Comparison of ENCODE assay signal across 8 cellular contexts in genomic region chr20:17969884-17970409, GRCh38. TPM values are rescaled to one million over a fixed set of nuclear protein-coding genes. Genes with fewer than 3 reads are reported as not detected.
DNase-seq lines count a peak whose midpoint lies in the region; ATAC-seq and TF ChIP-seq lines count a peak whose summit lies in the region.

No MANE protein-coding gene starts in this region.

- TF ChIP-seq EP300 in tibial nerve (IDR thresholded peaks at IDR 0.05), result peak in 1 of 2 donors; percentile 30

- H3K27me3 Mint-ChIP-seq in Calu3 (ENCODE audit: unreplicated experiment) (no peaks in the 10 kb centered on the region), T-helper 17 cell (no peaks in the 10 kb centered on the region)

- no peak for ATAC-seq in HCT116
- ATAC-seq in T-helper 17 cell, result no peak

- RAD21 ChIA-PET in HCT116 (lab: Charles Lee; ENCODE audit: low non-redundant PET in 1 of 2, low total read pairs in 2 of 2, uncharacterized antibody in 2 of 2, unreplicated experiment in 2 of 2), result no interaction called here

- no peak overlapping the region for H2BK15ac ChIP-seq in mesendoderm (replicated peaks; ENCODE audit: low read depth)

- no peak overlapping the region for H2BK120ac ChIP-seq in mesendoderm (ENCODE audit: low read depth, low read length)

- TF ChIP-seq CTCF in Calu3 (IDR thresholded peaks at IDR 0.05; ENCODE audit: unreplicated experiment) (no peak), HCT116 (IDR thresholded peaks at IDR 0.05 in 2 of 3, conservative IDR thresholded peaks at IDR 0.05 in 1 of 3; ENCODE audit: borderline replicate concordance in 1 of 3, insufficient read depth in 1 of 3, low read depth in 2 of 3, low read length in 2 of 3) (no peak), tibial nerve (IDR thresholded peaks at IDR 0.05) (no peak)

- DNase-seq in Calu3 (no peak), HCT116 (ENCODE audit: low read depth, low spot score) (no peak), T-helper 17 cell (no peak), mesendoderm (peak; percentile 81), tibial nerve (ENCODE audit: low spot score in 2 of 2) (peak in 1 of 2 donors; percentile 29), retina (no peak), NCI-H2196 (lab: John Stamatoyannopoulos, UW; ENCODE audit: unreplicated experiment) (no peak)

- peak overlapping the region; percentile 75 to 86 for H3K4me3 ChIP-seq in HCT116 (replicated peaks in 1 of 2; ENCODE audit: low read depth in 1 of 2, low read length in 2 of 2)
- H3K4me3 ChIP-seq in ectodermal cell (ENCODE audit: insufficient read depth, low read depth, low read length), result peak overlapping the region; percentile 98
- H3K4me3 ChIP-seq in mesendoderm (ENCODE audit: low read length), result peak overlapping the region; percentile 68
- H3K4me3 ChIP-seq in tibial nerve, result peak overlapping the region; percentile 66 to 94 (median 86)

- H3K27ac Mint-ChIP-seq in Calu3 (ENCODE audit: unreplicated experiment), result peak overlapping the region; percentile 84
- peak overlapping the region; percentile 97 for H3K27ac Mint-ChIP-seq in T-helper 17 cell

- H4K5ac ChIP-seq in mesendoderm (ENCODE audit: low read length), result no peak overlapping the region

- POLR2A ChIA-PET in HCT116 (lab: Charles Lee), result no interaction called here

- H4K20me1 ChIP-seq in HCT116 (ENCODE audit: insufficient read depth), result peaks cover 10% of the 10 kb centered on the region; the same call in 1 of the 2 replicates

- TF ChIP-seq RAD21 in HCT116 (IDR thresholded peaks at IDR 0.05; ENCODE audit: low read depth), result no peak

- peak overlapping the region; percentile 99 for H3K9ac ChIP-seq in HCT116 (ENCODE audit: low read length)
- H3K9ac ChIP-seq in mesendoderm (ENCODE audit: low read length), result peak overlapping the region; percentile 93

- no peaks in the 10 kb centered on the region for H3K4me1 Mint-ChIP-seq in Calu3 (ENCODE audit: low read depth, unreplicated experiment)
- peaks cover 55% of the 10 kb centered on the region for H3K4me1 Mint-ChIP-seq in T-helper 17 cell

- H3K4me3 Mint-ChIP-seq in Calu3 (ENCODE audit: low read depth, unreplicated experiment) (peak overlapping the region; percentile 72), T-helper 17 cell (peak overlapping the region; percentile 95)

- peaks cover 47% of the 10 kb centered on the region for H3K36me3 Mint-ChIP-seq in Calu3 (ENCODE audit: insufficient read depth, unreplicated experiment)
- no peaks in the 10 kb centered on the region for H3K36me3 Mint-ChIP-seq in T-helper 17 cell (ENCODE audit: low read depth)

- TF ChIP-seq POLR2A in HCT116 (IDR thresholded peaks at IDR 0.05; ENCODE audit: borderline replicate concordance, extremely low read depth, insufficient read depth, insufficient read length) (peak; percentile 6), tibial nerve (IDR thresholded peaks at IDR 0.05) (no peak)

- peak overlapping the region; percentile 94 for H3K18ac ChIP-seq in mesendoderm (ENCODE audit: low read length)

- H3K23ac ChIP-seq in mesendoderm (ENCODE audit: low read length), result no peak overlapping the region

- H3K4me1 ChIP-seq in HCT116 (ENCODE audit: control insufficient read depth in 1 of 2, insufficient read depth in 2 of 2, low read length in 2 of 2), result peaks cover 26 to 45% of the 10 kb centered on the region in 2 experiments
- H3K4me1 ChIP-seq in ectodermal cell (ENCODE audit: control insufficient read depth, insufficient read depth, low read length), result peaks cover 17% of the 10 kb centered on the region
- H3K4me1 ChIP-seq in mesendoderm (ENCODE audit: control insufficient read depth, low read depth, low read length), result peaks cover 4% of the 10 kb centered on the region
- H3K4me1 ChIP-seq in tibial nerve, result peaks cover 0 to 72% (median 48%) of the 10 kb centered on the region in 4 donors

- no peak overlapping the region for H2AK5ac ChIP-seq in mesendoderm (ENCODE audit: low read length)

- H3K4me2 ChIP-seq in HCT116 (ENCODE audit: low read length) (peak overlapping the region; percentile 88), mesendoderm (ENCODE audit: low read length) (peak overlapping the region; percentile 28)

- no peaks in the 10 kb centered on the region for H3K79me1 ChIP-seq in mesendoderm (ENCODE audit: low read length)

- WGBS in ectodermal cell, 2 experiments, result 4 to 10% methylated on average over 9 of the region's 9 CpGs
- whole genome bisulfite sequencing in mesendoderm (ENCODE audit: extremely low coverage, insufficient coverage, low lambda C conversion rate), result no CpG with 5 or more reads among the region's 9 CpGs
- WGBS in tibial nerve, 2 donors, result 9 to 10% methylated on average over 9 of the region's 9 CpGs

- H2BK5ac ChIP-seq in mesendoderm (ENCODE audit: low read length), result peak overlapping the region; percentile 7

- H3K27me3 ChIP-seq in HCT116 (ENCODE audit: insufficient read depth, low read length) (no peaks in the 10 kb centered on the region), ectodermal cell (ENCODE audit: control insufficient read depth, insufficient read depth, low read length, poor library complexity, severe bottlenecking) (no peaks in the 10 kb centered on the region), mesendoderm (ENCODE audit: insufficient read depth, low read length, poor library complexity) (no peaks in the 10 kb centered on the region), tibial nerve (no peaks in the 10 kb centered on the region)

- H3K9me2 ChIP-seq in HCT116 (ENCODE audit: insufficient read depth), result no peaks in the 10 kb centered on the region

- H3K27ac ChIP-seq in HCT116 (ENCODE audit: low read depth, low read length), result peak overlapping the region; percentile 99
- peak overlapping the region; percentile 100 for H3K27ac ChIP-seq in ectodermal cell (ENCODE audit: insufficient read depth, low read depth, low read length, poor library complexity, severe bottlenecking)
- H3K27ac ChIP-seq in mesendoderm (ENCODE audit: low read depth, low read length), result peak overlapping the region; percentile 98
- H3K27ac ChIP-seq in tibial nerve, result peak overlapping the region; percentile 95 to 97 (median 96)

- peaks cover 97% of the 10 kb centered on the region for H3K79me2 ChIP-seq in HCT116 (ENCODE audit: insufficient read depth, low read length)
- H3K79me2 ChIP-seq in mesendoderm (ENCODE audit: control insufficient read depth, insufficient read depth, low read length), result peaks cover 88% of the 10 kb centered on the region

- H2AFZ ChIP-seq in HCT116 (ENCODE audit: low read depth, low read length, poor library complexity, severe bottlenecking), result no peak overlapping the region

- intact Hi-C loops in Calu3 (cut with micrococcal nuclease; ENCODE audit: unreplicated experiment), result no loop called here
- intact Hi-C loops in HCT116 (cut with micrococcal nuclease), result loop anchor here (10.0 kb wide), 1 partner anchor 305 kb away; no protein-coding TSS in a partner anchor

- no peak overlapping the region for H4K8ac ChIP-seq in mesendoderm (ENCODE audit: low read depth, low read length)

- BruUV-seq in Calu3 (replicated peaks; lab: Mats Ljungman, UMichigan) (TSS peak; percentile 61), HCT116 (replicated peaks; lab: Mats Ljungman, UMichigan) (TSS peak; percentile 55)

- CTCF ChIA-PET in Calu3 (lab: Charles Lee), result no interaction called here
- CTCF ChIA-PET in HCT116 (lab: Charles Lee), result interaction anchor here (1.0 kb wide), 1 partner anchor 288 kb away, joined by 3 read pairs; the partner anchor contains the start of gene RRBP1

- peak overlapping the region; percentile 95 for H3K56ac ChIP-seq in mesendoderm (ENCODE audit: low read length)

- H3K36me3 ChIP-seq in HCT116 (ENCODE audit: control insufficient read depth in 1 of 2, insufficient read depth in 2 of 2, low read length in 2 of 2) (peaks cover 3 to 38% of the 10 kb centered on the region in 2 experiments; a peak in 3 of 4 replicates), ectodermal cell (ENCODE audit: control insufficient read depth, insufficient read depth, low read length) (no peaks in the 10 kb centered on the region), mesendoderm (ENCODE audit: control insufficient read depth, insufficient read depth, low read length) (no peaks in the 10 kb centered on the region), tibial nerve (no peaks in the 10 kb centered on the region)

- H3K9me3 Mint-ChIP-seq in Calu3 (ENCODE audit: low read depth, unreplicated experiment), result no peaks in the 10 kb centered on the region

- H3K9me3 ChIP-seq in HCT116 (ENCODE audit: control insufficient read depth in 1 of 2, insufficient read depth in 1 of 2, low read depth in 1 of 2, low read length in 2 of 2) (no peaks in the 10 kb centered on the region), T-helper 17 cell (ENCODE audit: control insufficient read depth, low read length, poor library complexity, severe bottlenecking) (no peaks in the 10 kb centered on the region), ectodermal cell (ENCODE audit: control insufficient read depth, low read length) (no peaks in the 10 kb centered on the region), tibial nerve (no peaks in the 10 kb centered on the region)

- no peak overlapping the region for H3K4ac ChIP-seq in mesendoderm (ENCODE audit: low read depth, low read length)

TF ChIP-seq in HCT116, 20 proteins besides CTCF, POLR2A, EP300 and RAD21 (continues in another document):
- TF ChIP-seq CEBPB (IDR thresholded peaks at IDR 0.05; ENCODE audit: low read depth) (no peak), JUND (IDR thresholded peaks at IDR 0.05) (0 out of 2 replicates have a peak, but pooled peaks have one; percentile 15)

RNA-seq across cellular contexts. Expression of gene MGME1, which starts 1.1 kb away (rescaled TPM):
- total RNA-seq in Calu3 (2022) (10.5 TPM in 2 replicates), HCT116 (2021; ENCODE audit: unreplicated experiment) (37.1 TPM), T-helper 17 cell (10 to 100 TPM; 10.6 to 10.9 TPM), tibial nerve (10 to 100 TPM in 1 of 4 donors, 1 to 10 TPM in 3; 4.6 to 14.7 (median 8.7) TPM)
- 20.1 and 25.3 TPM in 2 replicates for polyA plus RNA-seq in HCT116 (2012)
- 57.5 TPM for polyA plus RNA-seq in ectodermal cell (2013, experiment 1 of 4)
- polyA plus RNA-seq in ectodermal cell (2013, experiment 2 of 4), result 51.5 TPM
- polyA plus RNA-seq in ectodermal cell (2013, experiment 3 of 4), result 46.2 TPM
- polyA plus RNA-seq in ectodermal cell (2013, experiment 4 of 4), result 39.1 TPM
- 38.1 TPM for polyA plus RNA-seq in mesendoderm (2013, experiment 1 of 2)
- polyA plus RNA-seq in mesendoderm (2013, experiment 2 of 2), result 38.2 TPM

RNA-seq across cellular contexts. Expression of gene SNX5, which starts 1.4 kb away (rescaled TPM):
- total RNA-seq in Calu3 (2022) (39.8 and 43.0 TPM in 2 replicates), HCT116 (2021; ENCODE audit: unreplicated experiment) (159 TPM), T-helper 17 cell (10 to 100 TPM; 63.8 to 71.5 TPM), tibial nerve (100 to 1,000 TPM in 2 of 4 donors, 10 to 100 TPM in 2; 79.8 to 128 (median 100) TPM)
- polyA plus RNA-seq in HCT116 (2012), result 85.0 and 93.2 TPM in 2 replicates
- 165 TPM for polyA plus RNA-seq in ectodermal cell (2013, experiment 1 of 4)
- 165 TPM for polyA plus RNA-seq in ectodermal cell (2013, experiment 2 of 4)
- polyA plus RNA-seq in ectodermal cell (2013, experiment 3 of 4), result 156 TPM
- 159 TPM for polyA plus RNA-seq in ectodermal cell (2013, experiment 4 of 4)
- 218 TPM for polyA plus RNA-seq in mesendoderm (2013, experiment 1 of 2)
- polyA plus RNA-seq in mesendoderm (2013, experiment 2 of 2), result 220 TPM
